In the genomic region with DNA sequence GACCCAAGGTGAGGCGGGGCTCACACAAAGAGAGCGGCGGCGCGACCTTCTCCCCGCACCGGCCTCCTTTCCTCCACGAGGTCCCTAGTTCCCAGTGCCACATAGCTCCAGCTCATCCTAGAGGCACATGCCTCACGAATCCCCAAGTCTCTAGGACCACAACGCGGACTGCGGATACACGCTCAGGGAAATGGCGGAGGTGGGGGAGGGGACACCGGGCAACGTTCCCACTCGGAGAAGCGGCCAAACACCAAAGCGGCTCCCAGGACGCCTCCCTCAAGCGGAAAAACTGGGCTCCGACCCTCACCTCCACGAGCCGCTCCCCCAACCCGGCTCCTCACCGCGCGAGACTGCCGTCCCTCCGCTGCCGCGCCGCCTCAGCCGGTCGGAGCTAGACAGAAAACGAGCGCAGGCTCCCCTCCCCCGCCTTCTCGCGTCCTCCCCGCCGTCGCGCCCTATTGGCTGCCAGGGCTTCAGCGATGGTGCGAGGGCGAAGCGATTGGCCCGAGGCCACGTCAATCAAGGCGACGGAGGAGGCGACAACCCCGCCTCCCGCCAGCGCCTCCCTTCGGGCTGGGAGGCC, we compare ENCODE assay signal across 8 cellular contexts. TPM values are rescaled to one million over a fixed set of nuclear protein-coding genes. Genes with fewer than 3 reads are reported as not detected.
A peak's percentile ranks its signal among the peaks of the same experiment; 100 is the strongest.
DNase-seq lines count a peak whose midpoint lies in the region; ATAC-seq and TF ChIP-seq lines count a peak whose summit lies in the region.

A gene (minus strand): TSS at position 404 of the 583 bp plus-strand sequence. CDS start 1,963 bp downstream, outside the sequence.

- H3K27me3 ChIP-seq in H7 (ENCODE audit: control insufficient read depth, insufficient read depth, low read length) (no peaks in the 10 kb centered on the region), Loucy (ENCODE audit: insufficient read depth, low read length, poor library complexity, severe bottlenecking) (peaks cover 13% of the 10 kb centered on the region), RWPE2 (ENCODE audit: insufficient read depth, poor library complexity, severe bottlenecking) (no peaks in the 10 kb centered on the region)

- H3K9me3 Mint-ChIP-seq in natural killer cell treated with Interleukin-12 subunit alpha and Interleukin-12 subunit beta and Interleukin-15 and Interleukin-18, amount 100 ng/mL, for 72 hours: no peaks in the 10 kb centered on the region

- no peaks in the 10 kb centered on the region for H3K27me3 Mint-ChIP-seq in natural killer cell treated with Interleukin-12 subunit alpha and Interleukin-12 subunit beta and Interleukin-15 and Interleukin-18, amount 100 ng/mL, for 72 hours

- peak within 1 kb of the TSS; percentile 89 to 100 for H3K27ac Mint-ChIP-seq in natural killer cell treated with Interleukin-12 subunit alpha and Interleukin-12 subunit beta and Interleukin-15 and Interleukin-18, amount 100 ng/mL, for 72 hours

- H3K4me1 ChIP-seq in Loucy (ENCODE audit: insufficient read depth, low read length, poor library complexity, severe bottlenecking) (peaks cover 61% of the 10 kb centered on the region), RWPE2 (ENCODE audit: insufficient read depth, poor library complexity, severe bottlenecking) (peaks cover 30% of the 10 kb centered on the region)

- H3K9ac ChIP-seq in Loucy (ENCODE audit: low read depth, low read length, poor library complexity, severe bottlenecking): peak within 1 kb of the TSS; percentile 100

- peaks cover 71% of the 10 kb centered on the region for H4K20me1 ChIP-seq in Loucy (ENCODE audit: insufficient read depth, low read length, poor library complexity, severe bottlenecking)

- H2AFZ ChIP-seq in Loucy (ENCODE audit: low read length): peak within 1 kb of the TSS; percentile 68

- no peaks in the 10 kb centered on the region for H3F3A ChIP-seq in Loucy (ENCODE audit: low read depth)

- peak within 1 kb of the TSS; percentile 97 for H3K4me3 ChIP-seq in H7 (ENCODE audit: insufficient read depth, low read depth, low read length)
- peak within 1 kb of the TSS; percentile 82 for H3K4me3 ChIP-seq in Loucy (ENCODE audit: low read length, poor library complexity, severe bottlenecking)
- H3K4me3 ChIP-seq in RWPE2 (ENCODE audit: severe bottlenecking): peak within 1 kb of the TSS; percentile 95
- peak within 1 kb of the TSS; percentile 75 for H3K4me3 ChIP-seq in fibroblast of pulmonary artery (replicated peaks; ENCODE audit: low read depth, low read length)

- H3K36me3 Mint-ChIP-seq in natural killer cell treated with Interleukin-12 subunit alpha and Interleukin-12 subunit beta and Interleukin-15 and Interleukin-18, amount 100 ng/mL, for 72 hours: peaks cover 48% of the 10 kb centered on the region

- TF ChIP-seq CTCF in Loucy (conservative IDR thresholded peaks at IDR 0.05; ENCODE audit: low read length) (no peak), RWPE2 (IDR thresholded peaks at IDR 0.05; ENCODE audit: poor library complexity, severe bottlenecking) (no peak), fibroblast of pulmonary artery (IDR thresholded peaks at IDR 0.05; ENCODE audit: low read length, missing control alignments) (no peak)

- peak within 1 kb of the TSS; percentile 95 for H3K4me3 Mint-ChIP-seq in natural killer cell treated with Interleukin-12 subunit alpha and Interleukin-12 subunit beta and Interleukin-15 and Interleukin-18, amount 100 ng/mL, for 72 hours

- H3K27ac ChIP-seq in RWPE2 (ENCODE audit: poor library complexity, severe bottlenecking): peak within 1 kb of the TSS; percentile 89

- ATAC-seq in RWPE2 (ENCODE audit: low read depth): peak; percentile 78
- peak; percentile 92 to 94 for ATAC-seq in natural killer cell treated with Interleukin-12 subunit alpha and Interleukin-12 subunit beta and Interleukin-15 and Interleukin-18, amount 100 ng/mL, for 72 hours

- no peaks in the 10 kb centered on the region for H3K9me3 ChIP-seq in Loucy (ENCODE audit: insufficient read depth, low read depth, low read length)
- no peaks in the 10 kb centered on the region for H3K9me3 ChIP-seq in RWPE2 (ENCODE audit: severe bottlenecking)

- peaks cover 95% of the 10 kb centered on the region for H3K79me2 ChIP-seq in Loucy (ENCODE audit: insufficient read depth, low read length)

- H3K36me3 ChIP-seq in H7 (replicated peaks; ENCODE audit: control insufficient read depth, insufficient read depth, low read length) (peaks cover 24% of the 10 kb centered on the region), Loucy (ENCODE audit: insufficient read depth, low read length) (peaks cover 43% of the 10 kb centered on the region), RWPE2 (ENCODE audit: low read depth) (peaks cover 49% of the 10 kb centered on the region)

- H3K4me1 Mint-ChIP-seq in natural killer cell treated with Interleukin-12 subunit alpha and Interleukin-12 subunit beta and Interleukin-15 and Interleukin-18, amount 100 ng/mL, for 72 hours (ENCODE audit: low read depth in 2 of 2): peaks cover 39 to 46% of the 10 kb centered on the region in 2 donors

- DNase-seq in ELR (ENCODE audit: low read depth) (peak; percentile 99), H7 (peak; percentile 99), RWPE2 (ENCODE audit: low spot score) (peak; percentile 97), fibroblast of pulmonary artery (ENCODE audit: low read depth) (peak; percentile 99)
- peak; percentile 99 for DNase-seq in activated effector memory CD4-positive, alpha-beta T cell treated with Interleukin-2 at 50 U/mL for 16 hours
- DNase-seq in natural killer cell treated with Interleukin-12 subunit alpha and Interleukin-12 subunit beta and Interleukin-15 and Interleukin-18, amount 100 ng/mL, for 72 hours (ENCODE audit: low spot score): peak; percentile 100
- peak; percentile 99 for DNase-seq in stimulated activated naive CD4-positive, alpha-beta T cell treated with Interleukin-2 at 50 U/mL for 16 hours (lab: John Stamatoyannopoulos, UW)

- no peaks in the 10 kb centered on the region for H3K9me2 ChIP-seq in Loucy (replicated peaks; ENCODE audit: low read depth, low read length)

- H3K4me2 ChIP-seq in Loucy (ENCODE audit: low read depth, low read length, poor library complexity, severe bottlenecking): peak within 1 kb of the TSS; percentile 89

RNA-seq across cellular contexts. Expression of the gene that starts here (rescaled TPM):
- 572 and 604 TPM in 2 replicates for total RNA-seq in H7 (2014; rRNA removed; shearing (Covaris generic))
- 100 to 1,000 TPM; 545 to 772 TPM for total RNA-seq in natural killer cell treated with Interleukin-12 subunit alpha and Interleukin-12 subunit beta and Interleukin-15 and Interleukin-18, amount 100 ng/mL, for 72 hours

Comparison
In these comparisons a context has a peak if more than half of its experiments do, and no peak if none do; other contexts are left out.
1. Peak in every context shown above with its lines: DNase-seq, ATAC-seq, H3K4me3 ChIP-seq and H3K27ac ChIP-seq.